Comparison of ENCODE assay signal across 1 cellular context in the genomic region with DNA sequence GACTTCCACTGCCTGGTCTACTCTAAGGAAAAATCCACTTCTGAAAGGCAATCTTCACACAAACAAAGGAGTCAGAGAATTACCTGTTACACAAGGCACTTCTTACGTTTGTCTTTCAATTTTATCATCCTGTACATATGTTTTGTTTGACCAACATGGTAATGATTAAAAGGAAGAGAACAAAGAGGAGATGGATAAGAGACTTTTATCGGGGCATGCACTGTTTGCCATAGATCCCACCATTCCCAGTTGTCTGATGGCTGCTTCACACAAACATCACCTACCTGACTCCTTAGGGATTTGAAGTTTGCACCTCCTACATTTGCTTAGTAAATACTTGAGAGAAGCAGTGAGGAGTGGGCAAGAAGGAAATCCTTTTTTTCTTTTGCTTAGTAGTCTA.
TF ChIP-seq lines count a peak whose summit lies in the region.

No MANE protein-coding gene starts in this region.

TF ChIP-seq in HepG2, 621 proteins besides CTCF, POLR2A, EP300 and RAD21 (continued from another document and continues in another):
- TF ChIP-seq, protein P1, sequence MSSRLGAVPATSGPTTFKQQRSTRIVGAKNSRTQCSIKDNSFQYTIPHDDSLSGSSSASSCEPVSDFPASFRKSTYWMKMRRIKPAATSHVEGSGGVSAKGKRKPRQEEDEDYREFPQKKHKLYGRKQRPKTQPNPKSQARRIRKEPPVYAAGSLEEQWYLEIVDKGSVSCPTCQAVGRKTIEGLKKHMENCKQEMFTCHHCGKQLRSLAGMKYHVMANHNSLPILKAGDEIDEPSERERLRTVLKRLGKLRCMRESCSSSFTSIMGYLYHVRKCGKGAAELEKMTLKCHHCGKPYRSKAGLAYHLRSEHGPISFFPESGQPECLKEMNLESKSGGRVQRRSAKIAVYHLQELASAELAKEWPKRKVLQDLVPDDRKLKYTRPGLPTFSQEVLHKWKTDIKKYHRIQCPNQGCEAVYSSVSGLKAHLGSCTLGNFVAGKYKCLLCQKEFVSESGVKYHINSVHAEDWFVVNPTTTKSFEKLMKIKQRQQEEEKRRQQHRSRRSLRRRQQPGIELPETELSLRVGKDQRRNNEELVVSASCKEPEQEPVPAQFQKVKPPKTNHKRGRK (CRISPR knock-in tag; IDR thresholded peaks at IDR 0.05), result no peak
- TF ChIP-seq AKAP8 (CRISPR knock-in tag; IDR thresholded peaks at IDR 0.05) (no peak), ZFY (CRISPR knock-in tag; IDR thresholded peaks at IDR 0.05) (no peak), ATF1 (CRISPR knock-in tag; IDR thresholded peaks at IDR 0.05) (0 out of 2 replicates have a peak, but pooled peaks have one; percentile 15), CENPT (CRISPR knock-in tag; IDR thresholded peaks at IDR 0.05; ENCODE audit: low read depth) (no peak), HMG20B (CRISPR knock-in tag; conservative IDR thresholded peaks at IDR 0.05) (0 out of 2 replicates have a peak, but pooled peaks have one; percentile 39), BHLHE40 (IDR thresholded peaks at IDR 0.05; ENCODE audit: low read length) (no peak), TCF7 (IDR thresholded peaks at IDR 0.05; ENCODE audit: low read depth) (peak; percentile 79), ZFP82 (CRISPR knock-in tag; IDR thresholded peaks at IDR 0.05; ENCODE audit: borderline replicate concordance) (no peak), MLLT10 (CRISPR knock-in tag; IDR thresholded peaks at IDR 0.05) (no peak), ELF4 (CRISPR knock-in tag; IDR thresholded peaks at IDR 0.05; ENCODE audit: borderline replicate concordance) (no peak), CC2D1A (CRISPR knock-in tag; IDR thresholded peaks at IDR 0.05) (no peak), ZNF326 (CRISPR knock-in tag; IDR thresholded peaks at IDR 0.05; ENCODE audit: borderline replicate concordance) (no peak), SNRNP70 (IDR thresholded peaks at IDR 0.05; ENCODE audit: low read depth, low read length) (no peak), ZNF850 (CRISPR knock-in tag; conservative IDR thresholded peaks at IDR 0.05) (no peak), ZNF737 (CRISPR knock-in tag; IDR thresholded peaks at IDR 0.05; ENCODE audit: borderline replicate concordance) (no peak), SOX5 (CRISPR knock-in tag; IDR thresholded peaks at IDR 0.05; ENCODE audit: borderline replicate concordance) (peak; percentile 75; the same call in 1 of the 2 replicates), ZNF629 (CRISPR knock-in tag; conservative IDR thresholded peaks at IDR 0.05) (no peak), ZNF839 (CRISPR knock-in tag; IDR thresholded peaks at IDR 0.05; ENCODE audit: borderline replicate concordance) (no peak), CREM (IDR thresholded peaks at IDR 0.05) (peak; percentile 49; the same call in 1 of the 2 replicates), CREM (CRISPR knock-in tag; IDR thresholded peaks at IDR 0.05) (no peak), ZIK1 (CRISPR knock-in tag; IDR thresholded peaks at IDR 0.05; ENCODE audit: borderline replicate concordance, low read depth) (no peak), ZNF12 (CRISPR knock-in tag; IDR thresholded peaks at IDR 0.05) (no peak), FOXJ3 (CRISPR knock-in tag; IDR thresholded peaks at IDR 0.05; ENCODE audit: borderline replicate concordance) (no peak), ARID2 (CRISPR knock-in tag; IDR thresholded peaks at IDR 0.05; ENCODE audit: borderline replicate concordance) (no peak), ZNF746 (CRISPR knock-in tag; IDR thresholded peaks at IDR 0.05) (no peak), KLF15 (CRISPR knock-in tag; IDR thresholded peaks at IDR 0.05; ENCODE audit: borderline replicate concordance) (no peak), NR2F6 (IDR thresholded peaks at IDR 0.05) (peak; percentile 38), NR2F6 (CRISPR knock-in tag; IDR thresholded peaks at IDR 0.05) (no peak), GATAD2A (CRISPR knock-in tag; IDR thresholded peaks at IDR 0.05) (0 out of 2 replicates have a peak, but pooled peaks have one; percentile 23), NFKBIZ (CRISPR knock-in tag; IDR thresholded peaks at IDR 0.05) (no peak), ZNF253 (CRISPR knock-in tag; IDR thresholded peaks at IDR 0.05; ENCODE audit: borderline replicate concordance) (no peak), CEBPG (CRISPR knock-in tag; IDR thresholded peaks at IDR 0.05) (peak; percentile 32; the same call in 1 of the 2 replicates), ZNF570 (CRISPR knock-in tag; IDR thresholded peaks at IDR 0.05; ENCODE audit: borderline replicate concordance) (no peak), ARNT (IDR thresholded peaks at IDR 0.05) (no peak), BCL6 (CRISPR knock-in tag; IDR thresholded peaks at IDR 0.05) (0 out of 2 replicates have a peak, but pooled peaks have one; percentile 33)
- TF ChIP-seq, protein P2, sequence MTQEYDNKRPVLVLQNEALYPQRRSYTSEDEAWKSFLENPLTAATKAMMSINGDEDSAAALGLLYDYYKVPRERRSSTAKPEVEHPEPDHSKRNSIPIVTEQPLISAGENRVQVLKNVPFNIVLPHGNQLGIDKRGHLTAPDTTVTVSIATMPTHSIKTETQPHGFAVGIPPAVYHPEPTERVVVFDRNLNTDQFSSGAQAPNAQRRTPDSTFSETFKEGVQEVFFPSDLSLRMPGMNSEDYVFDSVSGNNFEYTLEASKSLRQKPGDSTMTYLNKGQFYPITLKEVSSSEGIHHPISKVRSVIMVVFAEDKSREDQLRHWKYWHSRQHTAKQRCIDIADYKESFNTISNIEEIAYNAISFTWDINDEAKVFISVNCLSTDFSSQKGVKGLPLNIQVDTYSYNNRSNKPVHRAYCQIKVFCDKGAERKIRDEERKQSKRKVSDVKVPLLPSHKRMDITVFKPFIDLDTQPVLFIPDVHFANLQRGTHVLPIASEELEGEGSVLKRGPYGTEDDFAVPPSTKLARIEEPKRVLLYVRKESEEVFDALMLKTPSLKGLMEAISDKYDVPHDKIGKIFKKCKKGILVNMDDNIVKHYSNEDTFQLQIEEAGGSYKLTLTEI (CRISPR knock-in tag; conservative IDR thresholded peaks at IDR 0.05), result no peak
- TF ChIP-seq, protein P3, sequence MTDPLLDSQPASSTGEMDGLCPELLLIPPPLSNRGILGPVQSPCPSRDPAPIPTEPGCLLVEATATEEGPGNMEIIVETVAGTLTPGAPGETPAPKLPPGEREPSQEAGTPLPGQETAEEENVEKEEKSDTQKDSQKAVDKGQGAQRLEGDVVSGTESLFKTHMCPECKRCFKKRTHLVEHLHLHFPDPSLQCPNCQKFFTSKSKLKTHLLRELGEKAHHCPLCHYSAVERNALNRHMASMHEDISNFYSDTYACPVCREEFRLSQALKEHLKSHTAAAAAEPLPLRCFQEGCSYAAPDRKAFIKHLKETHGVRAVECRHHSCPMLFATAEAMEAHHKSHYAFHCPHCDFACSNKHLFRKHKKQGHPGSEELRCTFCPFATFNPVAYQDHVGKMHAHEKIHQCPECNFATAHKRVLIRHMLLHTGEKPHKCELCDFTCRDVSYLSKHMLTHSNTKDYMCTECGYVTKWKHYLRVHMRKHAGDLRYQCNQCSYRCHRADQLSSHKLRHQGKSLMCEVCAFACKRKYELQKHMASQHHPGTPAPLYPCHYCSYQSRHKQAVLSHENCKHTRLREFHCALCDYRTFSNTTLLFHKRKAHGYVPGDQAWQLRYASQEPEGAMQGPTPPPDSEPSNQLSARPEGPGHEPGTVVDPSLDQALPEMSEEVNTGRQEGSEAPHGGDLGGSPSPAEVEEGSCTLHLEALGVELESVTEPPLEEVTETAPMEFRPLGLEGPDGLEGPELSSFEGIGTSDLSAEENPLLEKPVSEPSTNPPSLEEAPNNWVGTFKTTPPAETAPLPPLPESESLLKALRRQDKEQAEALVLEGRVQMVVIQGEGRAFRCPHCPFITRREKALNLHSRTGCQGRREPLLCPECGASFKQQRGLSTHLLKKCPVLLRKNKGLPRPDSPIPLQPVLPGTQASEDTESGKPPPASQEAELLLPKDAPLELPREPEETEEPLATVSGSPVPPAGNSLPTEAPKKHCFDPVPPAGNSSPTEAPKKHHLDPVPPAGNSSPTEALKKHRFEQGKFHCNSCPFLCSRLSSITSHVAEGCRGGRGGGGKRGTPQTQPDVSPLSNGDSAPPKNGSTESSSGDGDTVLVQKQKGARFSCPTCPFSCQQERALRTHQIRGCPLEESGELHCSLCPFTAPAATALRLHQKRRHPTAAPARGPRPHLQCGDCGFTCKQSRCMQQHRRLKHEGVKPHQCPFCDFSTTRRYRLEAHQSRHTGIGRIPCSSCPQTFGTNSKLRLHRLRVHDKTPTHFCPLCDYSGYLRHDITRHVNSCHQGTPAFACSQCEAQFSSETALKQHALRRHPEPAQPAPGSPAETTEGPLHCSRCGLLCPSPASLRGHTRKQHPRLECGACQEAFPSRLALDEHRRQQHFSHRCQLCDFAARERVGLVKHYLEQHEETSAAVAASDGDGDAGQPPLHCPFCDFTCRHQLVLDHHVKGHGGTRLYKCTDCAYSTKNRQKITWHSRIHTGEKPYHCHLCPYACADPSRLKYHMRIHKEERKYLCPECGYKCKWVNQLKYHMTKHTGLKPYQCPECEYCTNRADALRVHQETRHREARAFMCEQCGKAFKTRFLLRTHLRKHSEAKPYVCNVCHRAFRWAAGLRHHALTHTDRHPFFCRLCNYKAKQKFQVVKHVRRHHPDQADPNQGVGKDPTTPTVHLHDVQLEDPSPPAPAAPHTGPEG (CRISPR knock-in tag; IDR thresholded peaks at IDR 0.05), result no peak
- TF ChIP-seq, protein P4, sequence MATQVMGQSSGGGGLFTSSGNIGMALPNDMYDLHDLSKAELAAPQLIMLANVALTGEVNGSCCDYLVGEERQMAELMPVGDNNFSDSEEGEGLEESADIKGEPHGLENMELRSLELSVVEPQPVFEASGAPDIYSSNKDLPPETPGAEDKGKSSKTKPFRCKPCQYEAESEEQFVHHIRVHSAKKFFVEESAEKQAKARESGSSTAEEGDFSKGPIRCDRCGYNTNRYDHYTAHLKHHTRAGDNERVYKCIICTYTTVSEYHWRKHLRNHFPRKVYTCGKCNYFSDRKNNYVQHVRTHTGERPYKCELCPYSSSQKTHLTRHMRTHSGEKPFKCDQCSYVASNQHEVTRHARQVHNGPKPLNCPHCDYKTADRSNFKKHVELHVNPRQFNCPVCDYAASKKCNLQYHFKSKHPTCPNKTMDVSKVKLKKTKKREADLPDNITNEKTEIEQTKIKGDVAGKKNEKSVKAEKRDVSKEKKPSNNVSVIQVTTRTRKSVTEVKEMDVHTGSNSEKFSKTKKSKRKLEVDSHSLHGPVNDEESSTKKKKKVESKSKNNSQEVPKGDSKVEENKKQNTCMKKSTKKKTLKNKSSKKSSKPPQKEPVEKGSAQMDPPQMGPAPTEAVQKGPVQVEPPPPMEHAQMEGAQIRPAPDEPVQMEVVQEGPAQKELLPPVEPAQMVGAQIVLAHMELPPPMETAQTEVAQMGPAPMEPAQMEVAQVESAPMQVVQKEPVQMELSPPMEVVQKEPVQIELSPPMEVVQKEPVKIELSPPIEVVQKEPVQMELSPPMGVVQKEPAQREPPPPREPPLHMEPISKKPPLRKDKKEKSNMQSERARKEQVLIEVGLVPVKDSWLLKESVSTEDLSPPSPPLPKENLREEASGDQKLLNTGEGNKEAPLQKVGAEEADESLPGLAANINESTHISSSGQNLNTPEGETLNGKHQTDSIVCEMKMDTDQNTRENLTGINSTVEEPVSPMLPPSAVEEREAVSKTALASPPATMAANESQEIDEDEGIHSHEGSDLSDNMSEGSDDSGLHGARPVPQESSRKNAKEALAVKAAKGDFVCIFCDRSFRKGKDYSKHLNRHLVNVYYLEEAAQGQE (IDR thresholded peaks at IDR 0.05; ENCODE audit: borderline replicate concordance in 1 of 2, low read depth in 1 of 2, low read length in 2 of 2), result no peak
- TF ChIP-seq, protein P5, sequence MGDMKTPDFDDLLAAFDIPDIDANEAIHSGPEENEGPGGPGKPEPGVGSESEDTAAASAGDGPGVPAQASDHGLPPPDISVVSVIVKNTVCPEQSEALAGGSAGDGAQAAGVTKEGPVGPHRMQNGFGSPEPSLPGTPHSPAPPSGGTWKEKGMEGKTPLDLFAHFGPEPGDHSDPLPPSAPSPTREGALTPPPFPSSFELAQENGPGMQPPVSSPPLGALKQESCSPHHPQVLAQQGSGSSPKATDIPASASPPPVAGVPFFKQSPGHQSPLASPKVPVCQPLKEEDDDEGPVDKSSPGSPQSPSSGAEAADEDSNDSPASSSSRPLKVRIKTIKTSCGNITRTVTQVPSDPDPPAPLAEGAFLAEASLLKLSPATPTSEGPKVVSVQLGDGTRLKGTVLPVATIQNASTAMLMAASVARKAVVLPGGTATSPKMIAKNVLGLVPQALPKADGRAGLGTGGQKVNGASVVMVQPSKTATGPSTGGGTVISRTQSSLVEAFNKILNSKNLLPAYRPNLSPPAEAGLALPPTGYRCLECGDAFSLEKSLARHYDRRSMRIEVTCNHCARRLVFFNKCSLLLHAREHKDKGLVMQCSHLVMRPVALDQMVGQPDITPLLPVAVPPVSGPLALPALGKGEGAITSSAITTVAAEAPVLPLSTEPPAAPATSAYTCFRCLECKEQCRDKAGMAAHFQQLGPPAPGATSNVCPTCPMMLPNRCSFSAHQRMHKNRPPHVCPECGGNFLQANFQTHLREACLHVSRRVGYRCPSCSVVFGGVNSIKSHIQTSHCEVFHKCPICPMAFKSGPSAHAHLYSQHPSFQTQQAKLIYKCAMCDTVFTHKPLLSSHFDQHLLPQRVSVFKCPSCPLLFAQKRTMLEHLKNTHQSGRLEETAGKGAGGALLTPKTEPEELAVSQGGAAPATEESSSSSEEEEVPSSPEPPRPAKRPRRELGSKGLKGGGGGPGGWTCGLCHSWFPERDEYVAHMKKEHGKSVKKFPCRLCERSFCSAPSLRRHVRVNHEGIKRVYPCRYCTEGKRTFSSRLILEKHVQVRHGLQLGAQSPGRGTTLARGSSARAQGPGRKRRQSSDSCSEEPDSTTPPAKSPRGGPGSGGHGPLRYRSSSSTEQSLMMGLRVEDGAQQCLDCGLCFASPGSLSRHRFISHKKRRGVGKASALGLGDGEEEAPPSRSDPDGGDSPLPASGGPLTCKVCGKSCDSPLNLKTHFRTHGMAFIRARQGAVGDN (CRISPR knock-in tag; IDR thresholded peaks at IDR 0.05), result no peak
- TF ChIP-seq, protein P6, sequence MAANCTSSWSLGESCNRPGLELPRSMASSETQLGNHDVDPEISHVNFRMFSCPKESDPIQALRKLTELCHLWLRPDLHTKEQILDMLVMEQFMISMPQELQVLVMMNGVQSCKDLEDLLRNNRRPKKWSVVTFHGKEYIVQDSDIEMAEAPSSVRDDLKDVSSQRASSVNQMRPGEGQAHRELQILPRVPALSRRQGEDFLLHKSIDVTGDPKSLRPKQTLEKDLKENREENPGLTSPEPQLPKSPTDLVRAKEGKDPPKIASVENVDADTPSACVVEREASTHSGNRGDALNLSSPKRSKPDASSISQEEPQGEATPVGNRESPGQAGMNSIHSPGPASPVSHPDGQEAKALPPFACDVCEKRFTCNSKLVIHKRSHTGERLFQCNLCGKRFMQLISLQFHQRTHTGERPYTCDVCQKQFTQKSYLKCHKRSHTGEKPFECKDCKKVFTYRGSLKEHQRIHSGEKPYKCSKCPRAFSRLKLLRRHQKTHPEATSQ (CRISPR knock-in tag; IDR thresholded peaks at IDR 0.05; ENCODE audit: borderline replicate concordance), result 0 out of 2 replicates have a peak, but pooled peaks have one; percentile 32
- TF ChIP-seq, protein P7, sequence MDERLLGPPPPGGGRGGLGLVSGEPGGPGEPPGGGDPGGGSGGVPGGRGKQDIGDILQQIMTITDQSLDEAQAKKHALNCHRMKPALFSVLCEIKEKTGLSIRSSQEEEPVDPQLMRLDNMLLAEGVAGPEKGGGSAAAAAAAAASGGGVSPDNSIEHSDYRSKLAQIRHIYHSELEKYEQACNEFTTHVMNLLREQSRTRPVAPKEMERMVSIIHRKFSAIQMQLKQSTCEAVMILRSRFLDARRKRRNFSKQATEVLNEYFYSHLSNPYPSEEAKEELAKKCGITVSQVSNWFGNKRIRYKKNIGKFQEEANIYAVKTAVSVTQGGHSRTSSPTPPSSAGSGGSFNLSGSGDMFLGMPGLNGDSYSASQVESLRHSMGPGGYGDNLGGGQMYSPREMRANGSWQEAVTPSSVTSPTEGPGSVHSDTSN (CRISPR knock-in tag; IDR thresholded peaks at IDR 0.05), result no peak
